ENCODE assay signal across 20 cellular contexts in genomic region chr15:32825219-32825618, GRCh38.
DNase-seq lines count a peak whose midpoint lies in the region; ATAC-seq and TF ChIP-seq lines count a peak whose summit lies in the region.
"Had no signal": no experiment of that assay in that cellular context is flagged by ENCODE, and none has a peak within 500 bp of the region (broad histone marks: within the 10 kb centered on the region; RNA-seq: fewer than 3 reads in every experiment).

No MANE protein-coding gene starts in this region.

- no peak overlapping the region for H4K8ac ChIP-seq in trophoblast cell (ENCODE audit: low read depth, low read length)

- H3K27ac ChIP-seq in VCaP (peak overlapping the region; percentile 90), trophoblast cell (ENCODE audit: low read depth, low read length) (peak overlapping the region; percentile 7), RWPE1 (no peak overlapping the region)
- H3K27ac ChIP-seq: right atrium auricular region, WERI-Rb-1 had no signal

- H3K36me3 Mint-ChIP-seq in WTC11 = no peaks in the 10 kb centered on the region

- H3K4me3 Mint-ChIP-seq in WTC11 = no peak overlapping the region
- H3K4me3 Mint-ChIP-seq: activated T-cell treated with anti-CD3 and anti-CD28 coated beads, Interleukin-2, amount 50 U/mL, for 4 hours; dendritic cell treated with granulocyte-macrophage colony-stimulating factor and Interleukin-4, amounts not matched to agents 40 ng/mL and 50 ng/mL, for 4 days; T-helper 1 cell treated with Interleukin-12 subunit alpha and Interleukin-12 subunit beta and Interleukin-4 antibody, amounts not matched to agents 30 μg/mL and 1 μg/mL, for 36 hours had no signal

- no peaks in the 10 kb centered on the region for H3K27me3 Mint-ChIP-seq in WTC11 (ENCODE audit: low read depth)

- H3K9me3 ChIP-seq in trophoblast cell (ENCODE audit: insufficient read depth, low read depth, low read length) = no peaks in the 10 kb centered on the region
- H3K9me3 ChIP-seq: right atrium auricular region had no signal

- no peak overlapping the region for H2BK5ac ChIP-seq in trophoblast cell (ENCODE audit: low read depth, low read length, poor library complexity)

- H3K79me2 ChIP-seq in trophoblast cell (ENCODE audit: control insufficient read depth, insufficient read depth, low read length, poor library complexity) = no peaks in the 10 kb centered on the region

- no peak for ATAC-seq in WTC11
- ATAC-seq: activated T-cell treated with anti-CD3 and anti-CD28 coated beads, Interleukin-2, amount 50 U/mL, for 4 hours had no signal

- H4K91ac ChIP-seq in trophoblast cell (ENCODE audit: low read depth, low read length) = peak overlapping the region; percentile 45

- no peak overlapping the region for H3K27ac Mint-ChIP-seq in WTC11
- H3K27ac Mint-ChIP-seq: dendritic cell treated with granulocyte-macrophage colony-stimulating factor and Interleukin-4, amounts not matched to agents 40 ng/mL and 50 ng/mL, for 4 days; T-helper 1 cell treated with Interleukin-12 subunit alpha and Interleukin-12 subunit beta and Interleukin-4 antibody, amounts not matched to agents 30 μg/mL and 1 μg/mL, for 36 hours had no signal

- H2AFZ ChIP-seq in trophoblast cell (ENCODE audit: insufficient read depth, low read length, poor library complexity) = no peak overlapping the region

- DNase-seq in ELR (ENCODE audit: low read depth) (peak; percentile 31), fibroblast of gingiva (ENCODE audit: low read depth) (peak; percentile 62), trophoblast cell (no peak), WTC11 (ENCODE audit: low spot score) (no peak), cardiac septum (ENCODE audit: low spot score) (no peak), RWPE1 (ENCODE audit: low spot score) (no peak), T-helper 2 cell (no peak)
- DNase-seq: activated naive CD4-positive, alpha-beta T cell treated with anti-CD3 and anti-CD28 coated beads, Interleukin-2, amount 50 U/mL, for 16 hours; activated T-cell treated with anti-CD3 and anti-CD28 coated beads, Interleukin-2, amount 50 U/mL, for 4 hours; DND-41; glutamatergic neuron; Kasumi-1; NCI-H524; SHP77 treated with DMSO at 0.1 percent for 48 hours; stimulated activated CD4-positive, alpha-beta T cell treated with anti-CD3 and anti-CD28 coated beads, Interleukin-15, amount 100 ng/mL, for 24 hours; WERI-Rb-1 had no signal

- peak overlapping the region; percentile 56 for H2BK120ac ChIP-seq in trophoblast cell (ENCODE audit: insufficient read depth, low read length, poor library complexity)

- H2AK5ac ChIP-seq in trophoblast cell (ENCODE audit: low read length) = no peak overlapping the region

- no peak overlapping the region for H2BK12ac ChIP-seq in trophoblast cell (ENCODE audit: low read length)

- POLR2A ChIA-PET in WTC11 (lab: Charles Lee) = no interaction called here
- POLR2A ChIA-PET in RWPE1 (lab: Yijun Ruan, JAX; ENCODE audit: low non-redundant PET) = interaction anchor here (0.5 kb wide), 1 partner anchor 119 kb away, joined by 3 read pairs; no protein-coding TSS in a partner anchor

- no peaks in the 10 kb centered on the region for H3K9me3 Mint-ChIP-seq in WTC11
- H3K9me3 Mint-ChIP-seq: activated T-cell treated with anti-CD3 and anti-CD28 coated beads, Interleukin-2, amount 50 U/mL, for 4 hours; dendritic cell treated with granulocyte-macrophage colony-stimulating factor and Interleukin-4, amounts not matched to agents 40 ng/mL and 50 ng/mL, for 4 days; T-helper 1 cell treated with Interleukin-12 subunit alpha and Interleukin-12 subunit beta and Interleukin-4 antibody, amounts not matched to agents 30 μg/mL and 1 μg/mL, for 36 hours had no signal

- H3K79me1 ChIP-seq in trophoblast cell (ENCODE audit: low read length) = peaks cover 6% of the 10 kb centered on the region

- intact Hi-C loops in cardiac septum (cut with DNase I) = no loop called here

- H3K36me3 ChIP-seq in trophoblast cell (ENCODE audit: control insufficient read depth in 1 of 2, insufficient read depth in 2 of 2, low read length in 2 of 2) = no peaks in the 10 kb centered on the region
- H3K36me3 ChIP-seq: right atrium auricular region, WERI-Rb-1 had no signal

- H3K14ac ChIP-seq in trophoblast cell (ENCODE audit: low read length) = no peak overlapping the region

- H3K4me1 Mint-ChIP-seq in WTC11 = no peaks in the 10 kb centered on the region

- H3K9ac ChIP-seq in trophoblast cell (ENCODE audit: low read length) = no peak overlapping the region

- H3K4me1 ChIP-seq in trophoblast cell (ENCODE audit: control insufficient read depth in 1 of 2, insufficient read depth in 2 of 2, low read length in 2 of 2) = peaks cover 2 to 7% of the 10 kb centered on the region in 2 experiments
- H3K4me1 ChIP-seq: right atrium auricular region had no signal

- H3K4me3 ChIP-seq in trophoblast cell (ENCODE audit: low read depth, low read length) = no peak overlapping the region
- H3K4me3 ChIP-seq: right atrium auricular region had no signal

- H3K27me3 ChIP-seq in trophoblast cell (ENCODE audit: insufficient read depth, low read length) = no peaks in the 10 kb centered on the region
- H3K27me3 ChIP-seq: right atrium auricular region had no signal

- H3K18ac ChIP-seq in trophoblast cell (ENCODE audit: low read length) = no peak overlapping the region

- H3K23ac ChIP-seq in trophoblast cell (ENCODE audit: low read length) = no peak overlapping the region

- no CpG with 5 or more reads among the region's 4 CpGs for WGBS in trophoblast cell (ENCODE audit: extremely low coverage, insufficient coverage, insufficient read length)

- TF ChIP-seq CTCF in VCaP (conservative IDR thresholded peaks at IDR 0.05) (no peak), WTC11 (IDR thresholded peaks at IDR 0.05) (no peak), RWPE1 (conservative IDR thresholded peaks at IDR 0.05; ENCODE audit: low read depth) (no peak)

- H4K12ac ChIP-seq in trophoblast cell (ENCODE audit: low read depth, low read length) = no peak overlapping the region

- no peak overlapping the region for H3K4me2 ChIP-seq in trophoblast cell (ENCODE audit: low read length)

- H3K4ac ChIP-seq in trophoblast cell (ENCODE audit: low read depth, low read length) = no peak overlapping the region

- CTCF ChIA-PET in WTC11 (lab: Charles Lee) = interaction anchor here (1.0 kb wide), 1 partner anchor 18 kb away, joined by 3 read pairs; no protein-coding TSS in a partner anchor
- CTCF ChIA-PET in RWPE1 (lab: Yijun Ruan, JAX) = interaction anchor here (0.6 to 0.7 kb wide), 2 partner anchors 18 to 125 kb away, joined by 3 read pairs; no protein-coding TSS in a partner anchor

TF ChIP-seq in WTC11, 78 proteins besides CTCF, POLR2A, EP300 and RAD21 (continues in another document):
- TF ChIP-seq PRRX2 (CRISPR knock-in tag; IDR thresholded peaks at IDR 0.05) (no peak), ZNF416 (CRISPR knock-in tag; IDR thresholded peaks at IDR 0.05) (no peak), MAX (CRISPR knock-in tag; IDR thresholded peaks at IDR 0.05) (no peak), SMAD4 (CRISPR knock-in tag; IDR thresholded peaks at IDR 0.05) (no peak), ZNF423 (CRISPR knock-in tag; IDR thresholded peaks at IDR 0.05) (no peak), GABPB1 (CRISPR knock-in tag; IDR thresholded peaks at IDR 0.05) (no peak), SP1 (CRISPR knock-in tag; conservative IDR thresholded peaks at IDR 0.05) (no peak)
- TF ChIP-seq, protein P1, sequence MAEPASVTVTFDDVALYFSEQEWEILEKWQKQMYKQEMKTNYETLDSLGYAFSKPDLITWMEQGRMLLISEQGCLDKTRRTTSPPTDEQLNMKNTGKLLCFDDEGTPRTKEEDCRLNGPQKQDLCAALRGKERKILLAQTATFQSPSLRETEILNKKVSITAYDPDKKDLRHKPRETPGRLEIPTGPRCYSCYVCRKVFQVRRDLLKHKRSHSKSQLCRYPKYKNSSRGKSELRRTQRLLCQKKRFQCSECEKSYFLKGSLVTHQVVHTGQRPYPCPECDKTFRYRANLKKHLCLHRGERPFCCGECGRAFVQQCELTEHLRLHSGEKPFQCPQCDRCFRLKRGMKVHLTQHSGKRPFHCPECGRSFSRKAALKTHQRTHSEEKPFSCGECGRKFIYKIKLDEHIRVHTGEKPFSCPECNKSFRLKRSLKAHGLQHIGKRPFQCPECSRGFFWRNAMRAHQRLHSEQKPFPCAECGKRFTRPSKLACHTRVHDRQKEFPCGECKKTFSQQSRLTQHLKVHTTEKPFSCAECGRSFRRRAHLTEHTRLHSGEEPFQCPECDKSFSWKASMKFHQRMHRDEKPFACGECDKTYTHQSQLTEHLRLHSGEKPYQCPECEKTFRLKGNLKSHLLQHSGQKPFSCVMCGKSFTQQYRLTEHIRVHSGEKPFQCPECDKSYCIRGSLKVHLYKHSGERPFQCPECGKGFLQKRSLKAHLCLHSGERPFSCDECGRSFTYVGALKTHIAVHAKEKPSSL (CRISPR knock-in tag; conservative IDR thresholded peaks at IDR 0.05) = no peak
- TF ChIP-seq, protein P2, sequence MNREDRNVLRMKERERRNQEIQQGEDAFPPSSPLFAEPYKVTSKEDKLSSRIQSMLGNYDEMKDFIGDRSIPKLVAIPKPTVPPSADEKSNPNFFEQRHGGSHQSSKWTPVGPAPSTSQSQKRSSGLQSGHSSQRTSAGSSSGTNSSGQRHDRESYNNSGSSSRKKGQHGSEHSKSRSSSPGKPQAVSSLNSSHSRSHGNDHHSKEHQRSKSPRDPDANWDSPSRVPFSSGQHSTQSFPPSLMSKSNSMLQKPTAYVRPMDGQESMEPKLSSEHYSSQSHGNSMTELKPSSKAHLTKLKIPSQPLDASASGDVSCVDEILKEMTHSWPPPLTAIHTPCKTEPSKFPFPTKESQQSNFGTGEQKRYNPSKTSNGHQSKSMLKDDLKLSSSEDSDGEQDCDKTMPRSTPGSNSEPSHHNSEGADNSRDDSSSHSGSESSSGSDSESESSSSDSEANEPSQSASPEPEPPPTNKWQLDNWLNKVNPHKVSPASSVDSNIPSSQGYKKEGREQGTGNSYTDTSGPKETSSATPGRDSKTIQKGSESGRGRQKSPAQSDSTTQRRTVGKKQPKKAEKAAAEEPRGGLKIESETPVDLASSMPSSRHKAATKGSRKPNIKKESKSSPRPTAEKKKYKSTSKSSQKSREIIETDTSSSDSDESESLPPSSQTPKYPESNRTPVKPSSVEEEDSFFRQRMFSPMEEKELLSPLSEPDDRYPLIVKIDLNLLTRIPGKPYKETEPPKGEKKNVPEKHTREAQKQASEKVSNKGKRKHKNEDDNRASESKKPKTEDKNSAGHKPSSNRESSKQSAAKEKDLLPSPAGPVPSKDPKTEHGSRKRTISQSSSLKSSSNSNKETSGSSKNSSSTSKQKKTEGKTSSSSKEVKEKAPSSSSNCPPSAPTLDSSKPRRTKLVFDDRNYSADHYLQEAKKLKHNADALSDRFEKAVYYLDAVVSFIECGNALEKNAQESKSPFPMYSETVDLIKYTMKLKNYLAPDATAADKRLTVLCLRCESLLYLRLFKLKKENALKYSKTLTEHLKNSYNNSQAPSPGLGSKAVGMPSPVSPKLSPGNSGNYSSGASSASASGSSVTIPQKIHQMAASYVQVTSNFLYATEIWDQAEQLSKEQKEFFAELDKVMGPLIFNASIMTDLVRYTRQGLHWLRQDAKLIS (CRISPR knock-in tag; IDR thresholded peaks at IDR 0.05; ENCODE audit: borderline replicate concordance) = no peak

Comparison
In these comparisons a context has a peak if more than half of its experiments do, and no peak if none do; other contexts are left out.
1. DNase-seq: peak in ELR (single experiment) and fibroblast of gingiva (single experiment); none in trophoblast cell (0 of 2), WTC11 (single experiment), cardiac septum (single experiment), RWPE1 (single experiment) and T-helper 2 cell (0 of 5).